31 cellular contexts compared by ENCODE assay signal in the genomic region with DNA sequence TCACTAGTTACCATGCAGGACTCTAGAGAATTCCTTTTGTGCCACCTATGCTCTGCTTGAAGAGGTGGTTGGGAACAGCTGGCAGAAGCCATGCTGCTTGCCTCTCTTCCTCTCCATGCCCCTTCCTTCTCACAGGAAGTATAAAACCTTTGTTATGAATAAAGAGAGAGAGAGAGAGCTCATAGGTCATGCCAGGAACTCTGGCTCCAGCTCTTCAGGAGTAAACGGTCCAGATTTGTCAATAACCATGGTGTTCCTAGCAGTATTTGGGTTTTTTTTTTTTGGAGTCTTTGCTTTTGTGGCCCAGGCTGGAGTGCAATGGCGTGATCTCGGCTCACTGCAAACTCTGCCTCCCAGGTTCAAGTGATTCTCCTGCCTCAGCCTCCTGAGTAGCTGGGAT.
"Had no signal": no experiment of that assay in that cellular context is flagged by ENCODE, and none has a peak within 500 bp of the region (broad histone marks: within the 10 kb centered on the region; RNA-seq: fewer than 3 reads in every experiment).

No MANE protein-coding gene starts in this region.

- H3K4me3 ChIP-seq: ascending aorta, breast epithelium, cardiac muscle cell, colonic mucosa, esophagus squamous epithelium, gastroesophageal sphincter, heart right ventricle had no signal

- H3K36me3 ChIP-seq: ascending aorta, breast epithelium, cardiac muscle cell, colonic mucosa, esophagus squamous epithelium, gastroesophageal sphincter, heart right ventricle had no signal

- H3K27me3 ChIP-seq: ascending aorta, breast epithelium, cardiac muscle cell, colonic mucosa, esophagus squamous epithelium, gastroesophageal sphincter, heart right ventricle had no signal

- FAIRE-seq: endometrium, endothelial cell of umbilical vein had no signal

- H3K4me1 ChIP-seq: breast epithelium, colonic mucosa, gastroesophageal sphincter had no signal

- DNase-seq: activated CD4-positive, alpha-beta memory T cell treated with anti-CD3 and anti-CD28 coated beads, Interleukin-2, amount 10 ng/mL, durations not matched to agents 7 days and 5 days; activated CD4-positive, alpha-beta T cell treated with anti-CD3 and anti-CD28 coated beads for 1 hour; activated CD4-positive, alpha-beta T cell treated with anti-CD3 and anti-CD28 coated beads for 4 hours; activated CD4-positive, alpha-beta T cell treated with anti-CD3 and anti-CD28 coated beads, Interleukin-2, amount 10 ng/mL, durations not matched to agents 7 days and 5 days; activated CD4-positive, alpha-beta T cell treated with anti-CD3 and anti-CD28 coated beads, Interleukin-2, amount 50 U/mL, for 4 hours; activated CD4-positive, CD25-positive, alpha-beta regulatory T cell; activated CD8-positive, alpha-beta memory T cell treated with anti-CD3 and anti-CD28 coated beads, Interleukin-2, amount 10 ng/mL, durations not matched to agents 7 days and 5 days; activated CD8-positive, alpha-beta memory T cell treated with anti-CD3 and anti-CD28 coated beads, Interleukin-2, amount 50 U/mL, for 4 hours; activated gamma-delta T cell; activated naive CD4-positive, alpha-beta T cell; activated naive CD4-positive, alpha-beta T cell treated with anti-CD3 and anti-CD28 coated beads, Interleukin-2, amount 10 ng/mL, durations not matched to agents 7 days and 5 days; activated naive CD8-positive, alpha-beta T cell treated with anti-CD3 and anti-CD28 coated beads, Interleukin-2, amount 10 ng/mL, durations not matched to agents 7 days and 5 days; activated T-cell treated with anti-CD3 and anti-CD28 coated beads, Interleukin-2, amount 50 U/mL, for 1 hour; activated T-cell treated with anti-CD3 and anti-CD28 coated beads, Interleukin-2, amount 50 U/mL, for 72 hours; central memory CD4-positive, alpha-beta T cell; cerebellar nuclear complex; colonic mucosa; effector CD8-positive, alpha-beta T cell; esophagus squamous epithelium; foreskin melanocyte; heart right ventricle; T-cell; T-helper 9 cell had no signal

- H3K9me3 ChIP-seq: ascending aorta, breast epithelium, colonic mucosa, esophagus squamous epithelium, gastroesophageal sphincter, heart right ventricle had no signal

- ATAC-seq: activated CD8-positive, alpha-beta memory T cell treated with anti-CD3 and anti-CD28 coated beads, Interleukin-2, amount 10 ng/mL, durations not matched to agents 7 days and 5 days; activated naive CD4-positive, alpha-beta T cell treated with anti-CD3 and anti-CD28 coated beads, Interleukin-2, amount 50 U/mL, for 72 hours; activated T-cell treated with anti-CD3 and anti-CD28 coated beads, Interleukin-2, amount 50 U/mL, for 72 hours; gastroesophageal sphincter; heart right ventricle; T-cell had no signal

- H3K27ac ChIP-seq: ascending aorta, breast epithelium, cardiac muscle cell, colonic mucosa, epithelial cell of prostate, esophagus squamous epithelium, gastroesophageal sphincter, heart right ventricle had no signal
